In genomic region chr10:104447331-104447730, GRCh38 we compare ENCODE assay signal across 19 cellular contexts.
"Had no signal": no experiment of that assay in that cellular context is flagged by ENCODE, and none has a peak within 500 bp of the region (broad histone marks: within the 10 kb centered on the region; RNA-seq: fewer than 3 reads in every experiment).

No MANE protein-coding gene starts in this region.

- H3K4me1 ChIP-seq: gastrocnemius medialis, heart right ventricle, lower lobe of right lung, stomach, testis had no signal

- H3K4me3 ChIP-seq: adrenal gland, gastrocnemius medialis, heart right ventricle, lower lobe of right lung, ovary, stomach, testis had no signal

- H3K36me3 ChIP-seq: adrenal gland, brain microvascular endothelial cell, gastrocnemius medialis, heart right ventricle, lower lobe of right lung, ovary, stomach, WERI-Rb-1 had no signal

- ATAC-seq: activated CD4-positive, alpha-beta T cell treated with anti-CD3 and anti-CD28 coated beads for 36 hours; activated CD8-positive, alpha-beta T cell treated with anti-CD3 and anti-CD28 coated beads for 36 hours; gastrocnemius medialis; heart right ventricle; left colon; lower lobe of right lung; sciatic nerve had no signal

- H3K27me3 ChIP-seq: adrenal gland, brain microvascular endothelial cell, gastrocnemius medialis, heart right ventricle, ovary, stomach, testis had no signal

- H3K27ac ChIP-seq: adrenal gland, brain microvascular endothelial cell, gastrocnemius medialis, heart right ventricle, lower lobe of right lung, ovary, stomach, testis, WERI-Rb-1 had no signal

- DNase-seq: activated CD4-positive, alpha-beta T cell treated with anti-CD3 and anti-CD28 coated beads for 36 hours; activated CD8-positive, alpha-beta memory T cell treated with anti-CD3 and anti-CD28 coated beads, Interleukin-2, amount 50 U/mL, for 4 hours; activated CD8-positive, alpha-beta T cell treated with anti-CD3 and anti-CD28 coated beads for 36 hours; activated effector memory CD4-positive, alpha-beta T cell treated with anti-CD3 and anti-CD28 coated beads, Interleukin-2, amount 50 U/mL, for 16 hours; activated T-cell treated with anti-CD3 and anti-CD28 coated beads, Interleukin-2, amount 50 U/mL, for 48 hours; adrenal gland; brain microvascular endothelial cell; cerebellar nuclear complex; effector CD8-positive, alpha-beta T cell; gastrocnemius medialis; heart right ventricle; left colon; lower lobe of right lung; ovary; stimulated activated CD4-positive, alpha-beta T cell treated with anti-CD3 and anti-CD28 coated beads, Interleukin-1b, Interleukin-23, amount 100 ng/mL, for 48 hours; stomach; testis; WERI-Rb-1 had no signal

- H3K9me3 ChIP-seq: adrenal gland, gastrocnemius medialis, heart right ventricle, lower lobe of right lung, ovary, stomach, testis had no signal
